Comparison of ENCODE assay signal across 1 cellular context in the genomic region with DNA sequence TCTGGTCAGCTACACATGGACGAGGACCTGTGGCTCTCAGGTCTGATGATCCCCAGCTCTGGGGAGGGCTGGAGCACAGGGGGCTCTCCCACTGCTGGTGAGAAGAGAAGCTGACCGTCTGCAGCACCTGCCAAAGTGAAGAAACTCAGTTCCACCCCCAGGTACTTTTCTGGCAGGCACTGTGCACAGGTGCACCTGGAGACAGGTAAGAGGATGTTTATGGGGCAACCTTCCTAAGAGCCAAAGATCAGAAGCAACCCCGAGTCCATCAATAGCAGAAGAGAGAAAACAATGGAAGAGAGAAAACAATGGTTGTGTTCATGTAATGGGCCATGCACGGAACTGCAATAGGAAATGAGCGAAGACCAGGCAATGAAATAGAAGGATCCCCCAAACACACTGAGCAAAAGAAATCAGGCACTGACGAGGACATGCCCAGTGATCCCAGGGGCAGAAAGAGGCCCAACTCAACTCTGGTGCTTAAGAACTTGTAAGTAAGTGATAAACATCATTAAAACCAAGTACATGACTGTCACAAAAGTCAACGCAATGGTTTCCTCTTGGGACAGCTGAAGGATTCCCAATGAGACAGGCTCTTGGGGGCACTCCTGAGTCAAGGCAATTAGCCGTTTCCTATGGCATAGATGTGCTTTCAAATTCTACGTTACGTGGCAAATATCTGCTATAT.
TF ChIP-seq lines count a peak whose summit lies in the region.

No MANE protein-coding gene starts in this region.

TF ChIP-seq in WTC11, 78 proteins besides CTCF, POLR2A, EP300 and RAD21 (continued from another document):
- TF ChIP-seq STAT6 (CRISPR knock-in tag; conservative IDR thresholded peaks at IDR 0.05; ENCODE audit: low read depth): no peak
- TF ChIP-seq ZNF396 (CRISPR knock-in tag; IDR thresholded peaks at IDR 0.05; ENCODE audit: borderline replicate concordance): no peak
- TF ChIP-seq NFATC4 (CRISPR knock-in tag; IDR thresholded peaks at IDR 0.05): no peak
- TF ChIP-seq EMX1 (CRISPR knock-in tag; IDR thresholded peaks at IDR 0.05): no peak
- no peak for TF ChIP-seq FOXJ3 (CRISPR knock-in tag; IDR thresholded peaks at IDR 0.05; ENCODE audit: borderline replicate concordance)
- TF ChIP-seq, protein P1, sequence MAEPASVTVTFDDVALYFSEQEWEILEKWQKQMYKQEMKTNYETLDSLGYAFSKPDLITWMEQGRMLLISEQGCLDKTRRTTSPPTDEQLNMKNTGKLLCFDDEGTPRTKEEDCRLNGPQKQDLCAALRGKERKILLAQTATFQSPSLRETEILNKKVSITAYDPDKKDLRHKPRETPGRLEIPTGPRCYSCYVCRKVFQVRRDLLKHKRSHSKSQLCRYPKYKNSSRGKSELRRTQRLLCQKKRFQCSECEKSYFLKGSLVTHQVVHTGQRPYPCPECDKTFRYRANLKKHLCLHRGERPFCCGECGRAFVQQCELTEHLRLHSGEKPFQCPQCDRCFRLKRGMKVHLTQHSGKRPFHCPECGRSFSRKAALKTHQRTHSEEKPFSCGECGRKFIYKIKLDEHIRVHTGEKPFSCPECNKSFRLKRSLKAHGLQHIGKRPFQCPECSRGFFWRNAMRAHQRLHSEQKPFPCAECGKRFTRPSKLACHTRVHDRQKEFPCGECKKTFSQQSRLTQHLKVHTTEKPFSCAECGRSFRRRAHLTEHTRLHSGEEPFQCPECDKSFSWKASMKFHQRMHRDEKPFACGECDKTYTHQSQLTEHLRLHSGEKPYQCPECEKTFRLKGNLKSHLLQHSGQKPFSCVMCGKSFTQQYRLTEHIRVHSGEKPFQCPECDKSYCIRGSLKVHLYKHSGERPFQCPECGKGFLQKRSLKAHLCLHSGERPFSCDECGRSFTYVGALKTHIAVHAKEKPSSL (CRISPR knock-in tag; conservative IDR thresholded peaks at IDR 0.05): no peak
- no peak for TF ChIP-seq JAZF1 (CRISPR knock-in tag; IDR thresholded peaks at IDR 0.05)
- TF ChIP-seq, protein P2, sequence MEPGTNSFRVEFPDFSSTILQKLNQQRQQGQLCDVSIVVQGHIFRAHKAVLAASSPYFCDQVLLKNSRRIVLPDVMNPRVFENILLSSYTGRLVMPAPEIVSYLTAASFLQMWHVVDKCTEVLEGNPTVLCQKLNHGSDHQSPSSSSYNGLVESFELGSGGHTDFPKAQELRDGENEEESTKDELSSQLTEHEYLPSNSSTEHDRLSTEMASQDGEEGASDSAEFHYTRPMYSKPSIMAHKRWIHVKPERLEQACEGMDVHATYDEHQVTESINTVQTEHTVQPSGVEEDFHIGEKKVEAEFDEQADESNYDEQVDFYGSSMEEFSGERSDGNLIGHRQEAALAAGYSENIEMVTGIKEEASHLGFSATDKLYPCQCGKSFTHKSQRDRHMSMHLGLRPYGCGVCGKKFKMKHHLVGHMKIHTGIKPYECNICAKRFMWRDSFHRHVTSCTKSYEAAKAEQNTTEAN (CRISPR knock-in tag; IDR thresholded peaks at IDR 0.05): no peak
- TF ChIP-seq ELF4 (CRISPR knock-in tag; IDR thresholded peaks at IDR 0.05; ENCODE audit: low read depth): no peak
- no peak for TF ChIP-seq SOX15 (CRISPR knock-in tag; IDR thresholded peaks at IDR 0.05)
- TF ChIP-seq NFE2L1 (CRISPR knock-in tag; IDR thresholded peaks at IDR 0.05): no peak
